Comparison of ENCODE assay signal across 8 cellular contexts in genomic region chr6:143940011-143940597, GRCh38.
DNase-seq lines count a peak whose midpoint lies in the region; ATAC-seq, FAIRE-seq and TF ChIP-seq lines count a peak whose summit lies in the region.

No MANE protein-coding gene starts in this region.

- H3K27me3 ChIP-seq in effector memory CD4-positive, alpha-beta T cell (replicated peaks; ENCODE audit: control insufficient read depth, insufficient read depth, low read length, poor library complexity, severe bottlenecking): no peaks in the 10 kb centered on the region
- no peaks in the 10 kb centered on the region for H3K27me3 ChIP-seq in pancreas

- intact Hi-C loops in pancreas (cut with DNase I): no loop called here
- intact Hi-C loops in posterior cingulate gyrus (cut with DNase I): no loop called here

- 22 to 26% methylated on average over 4 of the region's 4 CpGs for WGBS in pancreas, 2 donors

- TF ChIP-seq CTCF in pancreas (IDR thresholded peaks at IDR 0.05): peak; percentile 60 to 73 (median 64)

- no peaks in the 10 kb centered on the region for H3K9me3 ChIP-seq in effector memory CD4-positive, alpha-beta T cell (ENCODE audit: control insufficient read depth, low read length)
- H3K9me3 ChIP-seq in pancreas: no peaks in the 10 kb centered on the region

- DNase-seq in AML-193 (lab: John Stamatoyannopoulos, UW) (peak; percentile 86 to 89), NCI-H146 treated with DMSO at 0.1 percent for 48 hours (lab: John Stamatoyannopoulos, UW; ENCODE audit: unreplicated experiment) (peak; percentile 65), pancreas (peak in 5 of 6 donors; percentile 35 to 66 (median 52)), posterior cingulate gyrus (no peak)
- DNase-seq in activated CD4-positive, CD25-positive, alpha-beta regulatory T cell treated with anti-CD3 and anti-CD28 coated beads, Interleukin-2, amount 50 U/mL, for 72 hours: peak; percentile 37
- peak; percentile 9 to 31 (median 25) for DNase-seq in effector memory CD4-positive, alpha-beta T cell

- ATAC-seq in GM18508 (IDR thresholded peaks at IDR 0.05; ENCODE audit: insufficient read depth, unreplicated experiment) (peak; percentile 72), HG02885 (IDR thresholded peaks at IDR 0.05; ENCODE audit: poor library complexity, unreplicated experiment) (peak; percentile 98), pancreas (peak; percentile 87 to 98 (median 94))

- no peak overlapping the region for H3K4me3 ChIP-seq in effector memory CD4-positive, alpha-beta T cell (ENCODE audit: insufficient read depth, low read depth, low read length, poor library complexity, severe bottlenecking)
- H3K4me3 ChIP-seq in pancreas: no peak overlapping the region

- FAIRE-seq in pancreas (lab: Jason Lieb, UNC): peak; percentile 74

- no peak overlapping the region for H3K27ac ChIP-seq in effector memory CD4-positive, alpha-beta T cell (ENCODE audit: insufficient read depth, low read length, poor library complexity, severe bottlenecking)
- no peak overlapping the region for H3K27ac ChIP-seq in pancreas

- no peaks in the 10 kb centered on the region for H3K36me3 ChIP-seq in effector memory CD4-positive, alpha-beta T cell (ENCODE audit: control insufficient read depth, insufficient read depth, low read length)
- H3K36me3 ChIP-seq in pancreas: no peaks in the 10 kb centered on the region

- no peaks in the 10 kb centered on the region for H3K4me1 ChIP-seq in effector memory CD4-positive, alpha-beta T cell (ENCODE audit: control insufficient read depth, insufficient read depth, low read length, poor library complexity, severe bottlenecking)
- H3K4me1 ChIP-seq in pancreas: peaks cover 0 to 4% (median 0%) of the 10 kb centered on the region in 3 donors

Comparison
In these comparisons a context has a peak if more than half of its experiments do, and no peak if none do; other contexts are left out.
1. DNase-seq: peak in AML-193 (2 of 2), NCI-H146 treated with DMSO at 0.1 percent for 48 hours (single experiment), activated CD4-positive, CD25-positive, alpha-beta regulatory T cell treated with anti-CD3 and anti-CD28 coated beads, Interleukin-2, amount 50 U/mL, for 72 hours (single experiment), effector memory CD4-positive, alpha-beta T cell (3 of 3) and pancreas (5 of 6); none in posterior cingulate gyrus (0 of 10).
2. Peak in every context shown above with its lines, with median percentiles within 50 percentile points of each other: ATAC-seq.